23 cellular contexts compared by ENCODE assay signal in genomic region chr9:130999265-130999623, GRCh38. TPM values are rescaled to one million over a fixed set of nuclear protein-coding genes. Genes with fewer than 3 reads are reported as not detected.
"Had no signal": no experiment of that assay in that cellular context is flagged by ENCODE, and none has a peak within 500 bp of the region (broad histone marks: within the 10 kb centered on the region; RNA-seq: fewer than 3 reads in every experiment).

No MANE protein-coding gene starts in this region.

- H3K27ac ChIP-seq: gastrocnemius medialis, heart left ventricle, hepatocyte, left lung, prostate gland, right atrium auricular region, stomach, thyroid gland had no signal

- H3K27me3 ChIP-seq: right atrium auricular region, thyroid gland had no signal

- H3K4me2 ChIP-seq: hepatocyte, smooth muscle cell had no signal

- H3K27ac Mint-ChIP-seq: effector memory CD8-positive, alpha-beta T cell; naive thymus-derived CD8-positive, alpha-beta T cell; nephron progenitor cell had no signal

- H3K36me3 Mint-ChIP-seq: naive thymus-derived CD8-positive, alpha-beta T cell had no signal

- H2AFZ ChIP-seq: hepatocyte had no signal

- H3K4me1 ChIP-seq: gastrocnemius medialis, prostate gland, thyroid gland had no signal

- H3K79me2 ChIP-seq: hepatocyte had no signal

- H3K9me3 ChIP-seq: gastrocnemius medialis, heart left ventricle, left lung, prostate gland, right atrium auricular region, stomach, thyroid gland had no signal

- H3K9me3 Mint-ChIP-seq: effector memory CD8-positive, alpha-beta T cell; naive thymus-derived CD8-positive, alpha-beta T cell had no signal

- DNase-seq: cortex of kidney; effector memory CD8-positive, alpha-beta T cell; foreskin fibroblast; gastrocnemius medialis; left cardiac atrium; left lung; mammary epithelial cell; naive thymus-derived CD8-positive, alpha-beta T cell; nephron progenitor cell; nucleus accumbens; stimulated activated CD4-positive, alpha-beta T cell treated with anti-CD3 and anti-CD28 coated beads, Interleukin-12 subunit alpha, Interleukin-12 subunit beta, amount 100 ng/mL, for 4 hours; stimulated activated CD4-positive, alpha-beta T cell treated with anti-CD3 and anti-CD28 coated beads, Interleukin-1b, Interleukin-23, amount 100 ng/mL, for 48 hours; stimulated activated CD4-positive, alpha-beta T cell treated with anti-CD3 and anti-CD28 coated beads, Interleukin-4, amount 100 ng/mL, for 1 hour; stimulated activated CD8-positive, alpha-beta memory T cell treated with anti-CD3 and anti-CD28 coated beads, Interleukin-4, amount 100 ng/mL, for 48 hours; stimulated activated naive CD4-positive, alpha-beta T cell treated with Interleukin-2 at 50 U/mL for 16 hours; stomach; thyroid gland; trophoblast cell had no signal

- H3K4me3 ChIP-seq: gastrocnemius medialis, heart left ventricle, hepatocyte, left lung, prostate gland, right atrium auricular region, smooth muscle cell, stomach, thyroid gland had no signal

- H3K36me3 ChIP-seq: gastrocnemius medialis, heart left ventricle, left lung, prostate gland, right atrium auricular region, stomach, thyroid gland had no signal

- H3K4me3 Mint-ChIP-seq: effector memory CD8-positive, alpha-beta T cell; naive thymus-derived CD8-positive, alpha-beta T cell; nephron progenitor cell had no signal

RNA-seq across cellular contexts. Expression of gene LAMC3, which starts 9.7 kb away (rescaled TPM):
- total RNA-seq: mammary epithelial cell had no signal
